ENCODE assay signal across 23 cellular contexts in genomic region chr4:48974979-48975640, GRCh38. TPM values are rescaled to one million over a fixed set of nuclear protein-coding genes. Genes with fewer than 3 reads are reported as not detected.
"Had no signal": no experiment of that assay in that cellular context is flagged by ENCODE, and none has a peak within 500 bp of the region (broad histone marks: within the 10 kb centered on the region; RNA-seq: fewer than 3 reads in every experiment).

No MANE protein-coding gene starts in this region.

- DNase-seq: activated CD4-positive, alpha-beta memory T cell treated with anti-CD3 and anti-CD28 coated beads for 36 hours; activated CD8-positive, alpha-beta memory T cell treated with anti-CD3 and anti-CD28 coated beads, Interleukin-2, amount 10 ng/mL, durations not matched to agents 7 days and 5 days; activated naive CD4-positive, alpha-beta T cell treated with anti-CD3 and anti-CD28 coated beads, Interleukin-2, amount 10 ng/mL, durations not matched to agents 7 days and 5 days; activated T-cell treated with anti-CD3 and anti-CD28 coated beads, Interleukin-2, amount 50 U/mL, for 1 hour; effector CD4-positive, alpha-beta T cell; esophagus squamous epithelium; mucosa of descending colon; naive thymus-derived CD8-positive, alpha-beta T cell; pancreas; retina; stimulated activated CD4-positive, alpha-beta T cell treated with anti-CD3 and anti-CD28 coated beads, Interleukin-15, amount 100 ng/mL, for 24 hours; stimulated activated CD4-positive, alpha-beta T cell treated with anti-CD3 and anti-CD28 coated beads, Interleukin-4, amount 100 ng/mL, for 1 hour; T-helper 17 cell; testis; upper lobe of right lung; WERI-Rb-1 had no signal

- H3K36me3 ChIP-seq: esophagus squamous epithelium, pancreas, upper lobe of right lung, WERI-Rb-1 had no signal

- H3K4me3 Mint-ChIP-seq: activated CD4-positive, alpha-beta memory T cell treated with anti-CD3 and anti-CD28 coated beads for 36 hours; activated CD8-positive, alpha-beta memory T cell treated with anti-CD3 and anti-CD28 coated beads, Interleukin-2, amount 10 ng/mL, durations not matched to agents 7 days and 5 days; activated naive CD4-positive, alpha-beta T cell treated with anti-CD3 and anti-CD28 coated beads, Interleukin-2, amount 10 ng/mL, durations not matched to agents 7 days and 5 days; memory B cell; naive thymus-derived CD8-positive, alpha-beta T cell; stimulated activated naive CD8-positive, alpha-beta T cell treated with anti-CD3 and anti-CD28 coated beads, Interleukin-15, Interleukin-2, amounts not matched to agents 100 ng/mL and 50 ng/mL, for 24 hours; T-helper 17 cell had no signal

- H3K4me1 ChIP-seq: pancreas, testis, upper lobe of right lung had no signal

- H3K9me3 Mint-ChIP-seq: activated CD4-positive, alpha-beta memory T cell treated with anti-CD3 and anti-CD28 coated beads for 36 hours; activated naive CD4-positive, alpha-beta T cell treated with anti-CD3 and anti-CD28 coated beads, Interleukin-2, amount 10 ng/mL, durations not matched to agents 7 days and 5 days; activated T-helper 2 cell treated with anti-CD3 and anti-CD28 coated beads, Interferon-gamma antibody, Interleukin-2, Interleukin-4, amounts not matched to agents 10 μg/mL and 5 μg/mL and 100 μg/mL, durations not matched to agents 14 hours and 24 hours and 36 hours; memory B cell; naive thymus-derived CD8-positive, alpha-beta T cell; stimulated activated naive CD8-positive, alpha-beta T cell treated with anti-CD3 and anti-CD28 coated beads, Interleukin-15, Interleukin-2, amounts not matched to agents 100 ng/mL and 50 ng/mL, for 24 hours had no signal

- H3K4me1 Mint-ChIP-seq: activated CD8-positive, alpha-beta memory T cell treated with anti-CD3 and anti-CD28 coated beads, Interleukin-2, amount 10 ng/mL, durations not matched to agents 7 days and 5 days; activated naive CD4-positive, alpha-beta T cell treated with anti-CD3 and anti-CD28 coated beads, Interleukin-2, amount 10 ng/mL, durations not matched to agents 7 days and 5 days; naive thymus-derived CD8-positive, alpha-beta T cell; T-helper 17 cell had no signal

- H3K4me3 ChIP-seq: coronary artery, esophagus squamous epithelium, mucosa of descending colon, pancreas, skin epidermis, testis, upper lobe of right lung had no signal

- H3K27ac Mint-ChIP-seq: activated CD4-positive, alpha-beta memory T cell treated with anti-CD3 and anti-CD28 coated beads for 36 hours; activated CD8-positive, alpha-beta memory T cell treated with anti-CD3 and anti-CD28 coated beads, Interleukin-2, amount 10 ng/mL, durations not matched to agents 7 days and 5 days; activated naive CD4-positive, alpha-beta T cell treated with anti-CD3 and anti-CD28 coated beads, Interleukin-2, amount 10 ng/mL, durations not matched to agents 7 days and 5 days; activated T-helper 2 cell treated with anti-CD3 and anti-CD28 coated beads, Interferon-gamma antibody, Interleukin-2, Interleukin-4, amounts not matched to agents 10 μg/mL and 5 μg/mL and 100 μg/mL, durations not matched to agents 14 hours and 24 hours and 36 hours; memory B cell; naive thymus-derived CD8-positive, alpha-beta T cell; stimulated activated naive CD8-positive, alpha-beta T cell treated with anti-CD3 and anti-CD28 coated beads, Interleukin-15, Interleukin-2, amounts not matched to agents 100 ng/mL and 50 ng/mL, for 24 hours; T-helper 17 cell had no signal

- H3K27me3 ChIP-seq: pancreas, testis had no signal

- H3K27ac ChIP-seq: coronary artery, esophagus squamous epithelium, pancreas, skin epidermis, testis, upper lobe of right lung, WERI-Rb-1 had no signal

- H3K9me3 ChIP-seq: esophagus squamous epithelium, mucosa of descending colon, pancreas, testis, upper lobe of right lung had no signal

- H3K36me3 Mint-ChIP-seq: activated CD4-positive, alpha-beta memory T cell treated with anti-CD3 and anti-CD28 coated beads for 36 hours; activated CD8-positive, alpha-beta memory T cell treated with anti-CD3 and anti-CD28 coated beads, Interleukin-2, amount 10 ng/mL, durations not matched to agents 7 days and 5 days; activated naive CD4-positive, alpha-beta T cell treated with anti-CD3 and anti-CD28 coated beads, Interleukin-2, amount 10 ng/mL, durations not matched to agents 7 days and 5 days; memory B cell; naive thymus-derived CD8-positive, alpha-beta T cell had no signal

- ATAC-seq: activated CD8-positive, alpha-beta memory T cell treated with anti-CD3 and anti-CD28 coated beads, Interleukin-2, amount 10 ng/mL, durations not matched to agents 7 days and 5 days; mucosa of descending colon; naive thymus-derived CD8-positive, alpha-beta T cell; T-helper 17 cell; upper lobe of right lung had no signal

RNA-seq across cellular contexts. Expression of gene CWH43, which starts 11.0 kb away (rescaled TPM):
- total RNA-seq: activated CD4-positive, alpha-beta memory T cell treated with anti-CD3 and anti-CD28 coated beads for 36 hours; activated CD8-positive, alpha-beta memory T cell treated with anti-CD3 and anti-CD28 coated beads, Interleukin-2, amount 10 ng/mL, durations not matched to agents 7 days and 5 days; activated T-helper 2 cell treated with anti-CD3 and anti-CD28 coated beads, Interferon-gamma antibody, Interleukin-2, Interleukin-4, amounts not matched to agents 10 μg/mL and 5 μg/mL and 100 μg/mL, durations not matched to agents 14 hours and 24 hours and 36 hours; astrocyte; fibroblast of villous mesenchyme; naive thymus-derived CD8-positive, alpha-beta T cell; T-helper 17 cell; upper lobe of right lung had no signal
